Comparison of ENCODE assay signal across 18 cellular contexts in the genomic region with DNA sequence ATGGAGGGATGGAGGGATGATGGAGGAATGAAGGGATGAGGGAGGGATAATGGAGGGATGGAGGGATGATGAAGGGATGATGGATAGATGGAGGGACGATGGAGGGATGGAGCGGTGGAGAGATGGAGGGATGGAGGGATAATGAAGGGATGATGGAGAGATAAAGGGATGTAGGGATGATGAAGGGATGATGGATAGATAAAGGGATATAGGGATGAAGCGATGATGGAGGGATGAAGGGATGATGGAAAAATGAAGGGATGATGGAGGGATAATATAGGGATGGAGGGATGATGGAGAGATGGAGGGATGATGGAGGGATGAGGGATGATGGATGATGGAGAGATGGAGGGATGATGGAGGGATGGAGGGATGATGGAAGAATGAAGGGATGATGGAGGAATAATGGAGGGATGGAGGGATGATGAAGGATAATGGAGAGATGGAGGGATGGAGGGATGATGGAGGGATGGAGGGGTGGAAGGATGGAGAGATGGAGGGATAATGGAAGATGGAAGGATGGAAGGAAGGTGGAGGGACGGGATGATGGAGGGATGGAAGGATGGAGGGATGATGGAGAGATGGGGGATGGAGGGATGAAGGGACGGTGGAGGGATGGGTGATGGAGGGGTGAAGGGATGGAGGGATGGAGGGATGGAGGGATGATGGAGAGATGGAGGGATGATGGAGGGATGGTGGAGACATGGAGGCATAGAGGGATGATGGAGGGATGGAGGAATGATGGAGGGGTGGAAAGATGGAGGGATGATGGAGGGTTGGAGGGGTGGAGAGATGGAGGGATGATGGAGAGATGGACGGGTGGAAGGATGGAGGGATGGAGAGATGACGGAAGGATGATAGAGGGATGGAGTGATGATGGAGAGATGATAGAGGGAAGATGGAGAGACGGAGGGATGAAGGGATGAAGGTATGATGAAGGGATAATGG.
DNase-seq lines count a peak whose midpoint lies in the region; ATAC-seq and TF ChIP-seq lines count a peak whose summit lies in the region.
"Had no signal": no experiment of that assay in that cellular context is flagged by ENCODE, and none has a peak within 500 bp of the region (broad histone marks: within the 10 kb centered on the region; RNA-seq: fewer than 3 reads in every experiment).

No MANE protein-coding gene starts in this region.

- no peaks in the 10 kb centered on the region for H3K4me1 Mint-ChIP-seq in T-helper 1 cell treated with Interleukin-12 subunit alpha and Interleukin-12 subunit beta and Interleukin-4 antibody, amounts not matched to agents 30 μg/mL and 1 μg/mL, for 36 hours (ENCODE audit: low read depth)
- H3K4me1 Mint-ChIP-seq in CD14-positive monocyte = no peaks in the 10 kb centered on the region
- no peaks in the 10 kb centered on the region for H3K4me1 Mint-ChIP-seq in WTC11
- H3K4me1 Mint-ChIP-seq in stimulated activated naive B cell treated with anti-CD40 and anti-IgM and Interleukin-4, amounts not matched to agents 10 μg/mL and 1 μg/mL and 100 μg/mL, for 72 hours = no peaks in the 10 kb centered on the region

- intact Hi-C loops in CD14-positive monocyte (cut with micrococcal nuclease) = loop anchor here (10.0 kb wide), 1 partner anchor 137 kb away; a partner anchor contains a TSS

- no peak for ATAC-seq in WTC11
- ATAC-seq in stimulated activated naive B cell treated with anti-CD40 and anti-IgM and Interleukin-4, amounts not matched to agents 10 μg/mL and 1 μg/mL and 100 μg/mL, for 72 hours (replicated peaks) = no peak
- ATAC-seq in GM19467 (IDR thresholded peaks at IDR 0.05; ENCODE audit: unreplicated experiment) = no peak

- H3K36me3 Mint-ChIP-seq in T-helper 1 cell treated with Interleukin-12 subunit alpha and Interleukin-12 subunit beta and Interleukin-4 antibody, amounts not matched to agents 30 μg/mL and 1 μg/mL, for 36 hours (ENCODE audit: low read depth) = no peaks in the 10 kb centered on the region
- H3K36me3 Mint-ChIP-seq in CD14-positive monocyte (no peaks in the 10 kb centered on the region), WTC11 (no peaks in the 10 kb centered on the region)
- H3K36me3 Mint-ChIP-seq in stimulated activated naive B cell treated with anti-CD40 and anti-IgM and Interleukin-4, amounts not matched to agents 10 μg/mL and 1 μg/mL and 100 μg/mL, for 72 hours = peaks cover 0 to 5% of the 10 kb centered on the region in 2 donors
- H3K36me3 Mint-ChIP-seq: CD4-positive, alpha-beta memory T cell had no signal

- POLR2A ChIA-PET in WTC11 (lab: Charles Lee) = no interaction called here

- no peak overlapping the region for H3K4me3 Mint-ChIP-seq in T-helper 1 cell treated with Interleukin-12 subunit alpha and Interleukin-12 subunit beta and Interleukin-4 antibody, amounts not matched to agents 30 μg/mL and 1 μg/mL, for 36 hours
- H3K4me3 Mint-ChIP-seq in CD14-positive monocyte (no peak overlapping the region), WTC11 (no peak overlapping the region)
- no peak overlapping the region for H3K4me3 Mint-ChIP-seq in stimulated activated naive B cell treated with anti-CD40 and anti-IgM and Interleukin-4, amounts not matched to agents 10 μg/mL and 1 μg/mL and 100 μg/mL, for 72 hours
- H3K4me3 Mint-ChIP-seq: CD4-positive, alpha-beta memory T cell; HFFc6 had no signal

- peaks cover 5% of the 10 kb centered on the region for H3K27me3 Mint-ChIP-seq in T-helper 1 cell treated with Interleukin-12 subunit alpha and Interleukin-12 subunit beta and Interleukin-4 antibody, amounts not matched to agents 30 μg/mL and 1 μg/mL, for 36 hours (ENCODE audit: low read depth)
- H3K27me3 Mint-ChIP-seq in CD14-positive monocyte (ENCODE audit: low read depth in 3 of 3) (peaks cover 5 to 11% (median 10%) of the 10 kb centered on the region in 3 donors), WTC11 (ENCODE audit: low read depth) (no peaks in the 10 kb centered on the region)
- H3K27me3 Mint-ChIP-seq in stimulated activated naive B cell treated with anti-CD40 and anti-IgM and Interleukin-4, amounts not matched to agents 10 μg/mL and 1 μg/mL and 100 μg/mL, for 72 hours = peaks cover 32 to 44% of the 10 kb centered on the region in 2 donors

- no peaks in the 10 kb centered on the region for H3K9me3 Mint-ChIP-seq in T-helper 1 cell treated with Interleukin-12 subunit alpha and Interleukin-12 subunit beta and Interleukin-4 antibody, amounts not matched to agents 30 μg/mL and 1 μg/mL, for 36 hours
- H3K9me3 Mint-ChIP-seq in CD14-positive monocyte (peaks cover 0 to 5% (median 0%) of the 10 kb centered on the region in 7 donors), WTC11 (peaks cover 11% of the 10 kb centered on the region; the same call in 1 of the 2 replicates)
- H3K9me3 Mint-ChIP-seq in stimulated activated naive B cell treated with anti-CD40 and anti-IgM and Interleukin-4, amounts not matched to agents 10 μg/mL and 1 μg/mL and 100 μg/mL, for 72 hours = peaks cover 3 to 7% of the 10 kb centered on the region in 2 donors
- H3K9me3 Mint-ChIP-seq: CD4-positive, alpha-beta memory T cell; HFFc6 had no signal

- DNase-seq in T-helper 1 cell (no peak), CD14-positive monocyte (ENCODE audit: low spot score) (no peak), WTC11 (ENCODE audit: low spot score) (no peak)
- no peak for DNase-seq in stimulated activated naive B cell treated with anti-CD40 and anti-IgM and Interleukin-4, amounts not matched to agents 10 μg/mL and 1 μg/mL and 100 μg/mL, for 72 hours
- DNase-seq in stimulated activated naive CD4-positive, alpha-beta T cell (lab: John Stamatoyannopoulos, UW) = no peak
- DNase-seq: AML-193; BE2C; Calu3; CD4-positive, alpha-beta memory T cell; COR-L47; DMS53; DMS79 treated with DMSO at 0.1 percent for 48 hours; GF-D8; GM23248; H9; HFFc6 had no signal

- CTCF ChIA-PET in WTC11 (lab: Charles Lee) = no interaction called here

- peak; percentile 16 for TF ChIP-seq CTCF in CD14-positive monocyte (IDR thresholded peaks at IDR 0.05)
- 0 out of 2 replicates have a peak, but pooled peaks have one; percentile 11 for TF ChIP-seq CTCF in WTC11 (IDR thresholded peaks at IDR 0.05)

- H3K27ac Mint-ChIP-seq in T-helper 1 cell treated with Interleukin-12 subunit alpha and Interleukin-12 subunit beta and Interleukin-4 antibody, amounts not matched to agents 30 μg/mL and 1 μg/mL, for 36 hours = peak overlapping the region; percentile 55
- H3K27ac Mint-ChIP-seq in CD14-positive monocyte = peak overlapping the region in 1 of 7 donors; percentile 40
- H3K27ac Mint-ChIP-seq in WTC11 = no peak overlapping the region
- peak overlapping the region; percentile 63 for H3K27ac Mint-ChIP-seq in stimulated activated naive B cell treated with anti-CD40 and anti-IgM and Interleukin-4, amounts not matched to agents 10 μg/mL and 1 μg/mL and 100 μg/mL, for 72 hours
- H3K27ac Mint-ChIP-seq: CD4-positive, alpha-beta memory T cell; H9; HFFc6 had no signal

TF ChIP-seq in WTC11, 78 proteins besides CTCF, POLR2A, EP300 and RAD21 (continues in another document):
- TF ChIP-seq SMAD3 (CRISPR knock-in tag; IDR thresholded peaks at IDR 0.05; ENCODE audit: borderline replicate concordance) (no peak), CBFB (CRISPR knock-in tag; IDR thresholded peaks at IDR 0.05; ENCODE audit: low read depth) (no peak), ZNF219 (CRISPR knock-in tag; IDR thresholded peaks at IDR 0.05; ENCODE audit: borderline replicate concordance) (no peak), ZNF263 (CRISPR knock-in tag; IDR thresholded peaks at IDR 0.05; ENCODE audit: low read depth) (no peak), JUN (CRISPR knock-in tag; IDR thresholded peaks at IDR 0.05) (no peak), TEAD1 (CRISPR knock-in tag; IDR thresholded peaks at IDR 0.05) (no peak), CREB1 (CRISPR knock-in tag; IDR thresholded peaks at IDR 0.05) (no peak), NR2C2 (CRISPR knock-in tag; IDR thresholded peaks at IDR 0.05) (no peak), EMX1 (CRISPR knock-in tag; IDR thresholded peaks at IDR 0.05) (no peak), KAT7 (CRISPR knock-in tag; IDR thresholded peaks at IDR 0.05; ENCODE audit: borderline replicate concordance) (no peak)
- TF ChIP-seq, protein P1, sequence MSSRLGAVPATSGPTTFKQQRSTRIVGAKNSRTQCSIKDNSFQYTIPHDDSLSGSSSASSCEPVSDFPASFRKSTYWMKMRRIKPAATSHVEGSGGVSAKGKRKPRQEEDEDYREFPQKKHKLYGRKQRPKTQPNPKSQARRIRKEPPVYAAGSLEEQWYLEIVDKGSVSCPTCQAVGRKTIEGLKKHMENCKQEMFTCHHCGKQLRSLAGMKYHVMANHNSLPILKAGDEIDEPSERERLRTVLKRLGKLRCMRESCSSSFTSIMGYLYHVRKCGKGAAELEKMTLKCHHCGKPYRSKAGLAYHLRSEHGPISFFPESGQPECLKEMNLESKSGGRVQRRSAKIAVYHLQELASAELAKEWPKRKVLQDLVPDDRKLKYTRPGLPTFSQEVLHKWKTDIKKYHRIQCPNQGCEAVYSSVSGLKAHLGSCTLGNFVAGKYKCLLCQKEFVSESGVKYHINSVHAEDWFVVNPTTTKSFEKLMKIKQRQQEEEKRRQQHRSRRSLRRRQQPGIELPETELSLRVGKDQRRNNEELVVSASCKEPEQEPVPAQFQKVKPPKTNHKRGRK (CRISPR knock-in tag; IDR thresholded peaks at IDR 0.05; ENCODE audit: borderline replicate concordance) = no peak
- TF ChIP-seq, protein P2, sequence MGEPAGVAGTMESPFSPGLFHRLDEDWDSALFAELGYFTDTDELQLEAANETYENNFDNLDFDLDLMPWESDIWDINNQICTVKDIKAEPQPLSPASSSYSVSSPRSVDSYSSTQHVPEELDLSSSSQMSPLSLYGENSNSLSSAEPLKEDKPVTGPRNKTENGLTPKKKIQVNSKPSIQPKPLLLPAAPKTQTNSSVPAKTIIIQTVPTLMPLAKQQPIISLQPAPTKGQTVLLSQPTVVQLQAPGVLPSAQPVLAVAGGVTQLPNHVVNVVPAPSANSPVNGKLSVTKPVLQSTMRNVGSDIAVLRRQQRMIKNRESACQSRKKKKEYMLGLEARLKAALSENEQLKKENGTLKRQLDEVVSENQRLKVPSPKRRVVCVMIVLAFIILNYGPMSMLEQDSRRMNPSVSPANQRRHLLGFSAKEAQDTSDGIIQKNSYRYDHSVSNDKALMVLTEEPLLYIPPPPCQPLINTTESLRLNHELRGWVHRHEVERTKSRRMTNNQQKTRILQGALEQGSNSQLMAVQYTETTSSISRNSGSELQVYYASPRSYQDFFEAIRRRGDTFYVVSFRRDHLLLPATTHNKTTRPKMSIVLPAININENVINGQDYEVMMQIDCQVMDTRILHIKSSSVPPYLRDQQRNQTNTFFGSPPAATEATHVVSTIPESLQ (CRISPR knock-in tag; IDR thresholded peaks at IDR 0.05) = no peak
- TF ChIP-seq, protein P3, sequence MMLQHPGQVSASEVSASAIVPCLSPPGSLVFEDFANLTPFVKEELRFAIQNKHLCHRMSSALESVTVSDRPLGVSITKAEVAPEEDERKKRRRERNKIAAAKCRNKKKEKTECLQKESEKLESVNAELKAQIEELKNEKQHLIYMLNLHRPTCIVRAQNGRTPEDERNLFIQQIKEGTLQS (CRISPR knock-in tag; conservative IDR thresholded peaks at IDR 0.05) = no peak
